Comparison of ENCODE assay signal across 23 cellular contexts in genomic region chr11:96132437-96132836, GRCh38.
DNase-seq lines count a peak whose midpoint lies in the region; ATAC-seq lines count a peak whose summit lies in the region.
"Had no signal": no experiment of that assay in that cellular context is flagged by ENCODE, and none has a peak within 500 bp of the region (broad histone marks: within the 10 kb centered on the region; RNA-seq: fewer than 3 reads in every experiment).

No MANE protein-coding gene starts in this region.

- peaks cover 3% of the 10 kb centered on the region for H3K36me3 Mint-ChIP-seq in memory B cell
- H3K36me3 Mint-ChIP-seq: natural killer cell treated with Interleukin-12 subunit alpha and Interleukin-12 subunit beta and Interleukin-15 and Interleukin-18, amount 100 ng/mL, for 72 hours had no signal

- DNase-seq in memory B cell (ENCODE audit: low spot score in 2 of 2) (no peak), SHP77 (lab: John Stamatoyannopoulos, UW) (no peak), MV-4-11 (lab: John Stamatoyannopoulos, UW) (no peak), DMS79 treated with DMSO at 0.1 percent for 48 hours (lab: John Stamatoyannopoulos, UW) (no peak)
- DNase-seq: activated CD8-positive, alpha-beta memory T cell treated with anti-CD3 and anti-CD28 coated beads, Interleukin-2, amount 10 ng/mL, durations not matched to agents 7 days and 5 days; activated effector memory CD4-positive, alpha-beta T cell treated with anti-CD3 and anti-CD28 coated beads, Interleukin-2, amount 50 U/mL, for 16 hours; amniotic stem cell; Calu3; KG1; kidney; mesendoderm; NCI-H1930; NCI-H226; stimulated activated CD4-positive, alpha-beta T cell treated with anti-CD3 and anti-CD28 coated beads, Interleukin-1b, Interleukin-23, amount 100 ng/mL, for 48 hours; stimulated activated naive CD4-positive, alpha-beta T cell treated with Interleukin-2 at 50 U/mL for 16 hours; T-helper 9 cell had no signal

- no peak overlapping the region for H3K4me3 Mint-ChIP-seq in memory B cell
- H3K4me3 Mint-ChIP-seq: activated CD8-positive, alpha-beta memory T cell treated with anti-CD3 and anti-CD28 coated beads, Interleukin-2, amount 10 ng/mL, durations not matched to agents 7 days and 5 days; B cell; dendritic cell treated with granulocyte-macrophage colony-stimulating factor and Interleukin-4, amounts not matched to agents 40 ng/mL and 50 ng/mL, for 4 days; natural killer cell treated with Interleukin-12 subunit alpha and Interleukin-12 subunit beta and Interleukin-15 and Interleukin-18, amount 100 ng/mL, for 72 hours had no signal

- H3K27ac Mint-ChIP-seq in memory B cell: peak overlapping the region; percentile 19
- H3K27ac Mint-ChIP-seq: activated CD8-positive, alpha-beta memory T cell treated with anti-CD3 and anti-CD28 coated beads, Interleukin-2, amount 10 ng/mL, durations not matched to agents 7 days and 5 days; B cell; dendritic cell treated with granulocyte-macrophage colony-stimulating factor and Interleukin-4, amounts not matched to agents 40 ng/mL and 50 ng/mL, for 4 days; natural killer cell treated with Interleukin-12 subunit alpha and Interleukin-12 subunit beta and Interleukin-15 and Interleukin-18, amount 100 ng/mL, for 72 hours had no signal

- H3K4me1 Mint-ChIP-seq in memory B cell: peaks cover 28% of the 10 kb centered on the region

- no peaks in the 10 kb centered on the region for H3K9me3 Mint-ChIP-seq in memory B cell
- H3K9me3 Mint-ChIP-seq: dendritic cell treated with granulocyte-macrophage colony-stimulating factor and Interleukin-4, amounts not matched to agents 40 ng/mL and 50 ng/mL, for 4 days; natural killer cell treated with Interleukin-12 subunit alpha and Interleukin-12 subunit beta and Interleukin-15 and Interleukin-18, amount 100 ng/mL, for 72 hours had no signal

- ATAC-seq in GM18502 (IDR thresholded peaks at IDR 0.05; ENCODE audit: poor library complexity, unreplicated experiment) (peak; percentile 80), GM19395 (IDR thresholded peaks at IDR 0.05; ENCODE audit: unreplicated experiment) (peak; percentile 64), HG03565 (IDR thresholded peaks at IDR 0.05; ENCODE audit: unreplicated experiment) (peak; percentile 60), memory B cell (ENCODE audit: low read depth) (no peak)
- ATAC-seq: activated CD8-positive, alpha-beta memory T cell treated with anti-CD3 and anti-CD28 coated beads, Interleukin-2, amount 10 ng/mL, durations not matched to agents 7 days and 5 days; natural killer cell treated with Interleukin-12 subunit alpha and Interleukin-12 subunit beta and Interleukin-15 and Interleukin-18, amount 100 ng/mL, for 72 hours; SK-N-SH treated with all-trans-retinoic acid at 6 μM for 48 hours had no signal

- H3K27me3 Mint-ChIP-seq in memory B cell: no peaks in the 10 kb centered on the region
- H3K27me3 Mint-ChIP-seq: activated CD8-positive, alpha-beta memory T cell treated with anti-CD3 and anti-CD28 coated beads, Interleukin-2, amount 10 ng/mL, durations not matched to agents 7 days and 5 days; B cell; dendritic cell treated with granulocyte-macrophage colony-stimulating factor and Interleukin-4, amounts not matched to agents 40 ng/mL and 50 ng/mL, for 4 days; natural killer cell treated with Interleukin-12 subunit alpha and Interleukin-12 subunit beta and Interleukin-15 and Interleukin-18, amount 100 ng/mL, for 72 hours had no signal
